In genomic region chr2:15748736-15749323, GRCh38 we compare ENCODE assay signal across 9 cellular contexts.
DNase-seq lines count a peak whose midpoint lies in the region; ATAC-seq and TF ChIP-seq lines count a peak whose summit lies in the region.
"Had no signal": no experiment of that assay in that cellular context is flagged by ENCODE, and none has a peak within 500 bp of the region (broad histone marks: within the 10 kb centered on the region; RNA-seq: fewer than 3 reads in every experiment).

No MANE protein-coding gene starts in this region.

- no peak overlapping the region for H3K4me2 ChIP-seq in OCI-LY1 (ENCODE audit: low read length)

- no peak overlapping the region for H3K27ac ChIP-seq in OCI-LY1 (ENCODE audit: low read depth, low read length, poor library complexity, severe bottlenecking)
- H3K27ac ChIP-seq: SK-N-MC had no signal

- no peaks in the 10 kb centered on the region for H3K4me1 ChIP-seq in OCI-LY1 (ENCODE audit: insufficient read depth, low read length, severe bottlenecking)

- no peaks in the 10 kb centered on the region for H3K36me3 ChIP-seq in OCI-LY1 (ENCODE audit: insufficient read depth, low read length)

- H3K9me3 Mint-ChIP-seq in glutamatergic neuron (ENCODE audit: unreplicated experiment) (no peaks in the 10 kb centered on the region), type B pancreatic cell (no peaks in the 10 kb centered on the region)
- no peaks in the 10 kb centered on the region for H3K9me3 Mint-ChIP-seq in effector memory CD8-positive, alpha-beta T cell

- H3K27me3 ChIP-seq in OCI-LY1 (ENCODE audit: insufficient read depth, low read length): no peaks in the 10 kb centered on the region

- peak; percentile 6 for DNase-seq in stimulated activated CD4-positive, alpha-beta T cell treated with anti-CD3 and anti-CD28 coated beads, Interleukin-1b, Interleukin-23, amount 100 ng/mL, for 48 hours
- DNase-seq in stimulated activated CD4-positive, alpha-beta T cell treated with anti-CD3 and anti-CD28 coated beads, Interleukin-4, amount 100 ng/mL, for 24 hours: no peak
- DNase-seq in glutamatergic neuron (peak; percentile 73), type B pancreatic cell (ENCODE audit: extremely low spot score, unreplicated experiment) (peak; percentile 71), HuH-7.5 (ENCODE audit: low spot score) (no peak)
- no peak for DNase-seq in effector memory CD8-positive, alpha-beta T cell

- H3K4me3 Mint-ChIP-seq in glutamatergic neuron (ENCODE audit: unreplicated experiment) (no peak overlapping the region), type B pancreatic cell (no peak overlapping the region)
- no peak overlapping the region for H3K4me3 Mint-ChIP-seq in effector memory CD8-positive, alpha-beta T cell

- H3K9me2 ChIP-seq in OCI-LY1 (ENCODE audit: low read depth, low read length): no peaks in the 10 kb centered on the region

- H3K27ac Mint-ChIP-seq in glutamatergic neuron (ENCODE audit: unreplicated experiment): no peak overlapping the region
- H3K27ac Mint-ChIP-seq in type B pancreatic cell: peak overlapping the region; percentile 37
- H3K27ac Mint-ChIP-seq in effector memory CD8-positive, alpha-beta T cell: no peak overlapping the region

- H3K4me3 ChIP-seq in OCI-LY1 (ENCODE audit: low read depth, low read length, poor library complexity, severe bottlenecking): no peak overlapping the region
- H3K4me3 ChIP-seq: SK-N-MC had no signal

- peak; percentile 62 for TF ChIP-seq CTCF in OCI-LY1 (IDR thresholded peaks at IDR 0.05; ENCODE audit: low read length)
- TF ChIP-seq CTCF in glutamatergic neuron (IDR thresholded peaks at IDR 0.05; ENCODE audit: partially characterized antibody, unreplicated experiment): peak; percentile 75
- TF ChIP-seq CTCF in type B pancreatic cell (conservative IDR thresholded peaks at IDR 0.05): peak; percentile 72

- H3F3A ChIP-seq in OCI-LY1 (ENCODE audit: insufficient read depth, low read length): no peaks in the 10 kb centered on the region

- no peak overlapping the region for H2AFZ ChIP-seq in OCI-LY1 (ENCODE audit: low read length)

- no peaks in the 10 kb centered on the region for H3K79me2 ChIP-seq in OCI-LY1 (ENCODE audit: insufficient read depth, low read length)

- H3K4me1 Mint-ChIP-seq in glutamatergic neuron (ENCODE audit: low read depth, unreplicated experiment) (no peaks in the 10 kb centered on the region), type B pancreatic cell (ENCODE audit: unreplicated experiment) (peaks cover 54% of the 10 kb centered on the region)
- no peaks in the 10 kb centered on the region for H3K4me1 Mint-ChIP-seq in effector memory CD8-positive, alpha-beta T cell (ENCODE audit: low read depth in 2 of 2)

- H3K27me3 Mint-ChIP-seq in glutamatergic neuron (ENCODE audit: unreplicated experiment): peaks cover 3% of the 10 kb centered on the region
- H3K27me3 Mint-ChIP-seq in type B pancreatic cell: no peaks in the 10 kb centered on the region
- peaks cover 10 to 52% of the 10 kb centered on the region in 2 donors for H3K27me3 Mint-ChIP-seq in effector memory CD8-positive, alpha-beta T cell

- H3K9me3 ChIP-seq in OCI-LY1 (ENCODE audit: low read length): no peaks in the 10 kb centered on the region

- no peaks in the 10 kb centered on the region for H4K20me1 ChIP-seq in OCI-LY1 (ENCODE audit: insufficient read depth, low read length)

- no peaks in the 10 kb centered on the region for H3K36me3 Mint-ChIP-seq in glutamatergic neuron (ENCODE audit: unreplicated experiment)
- H3K36me3 Mint-ChIP-seq in type B pancreatic cell: no peaks in the 10 kb centered on the region
- H3K36me3 Mint-ChIP-seq in effector memory CD8-positive, alpha-beta T cell (ENCODE audit: insufficient read depth): peaks cover 2% of the 10 kb centered on the region

- no peak for ATAC-seq in GM18858 (IDR thresholded peaks at IDR 0.05; ENCODE audit: unreplicated experiment)
- no peak for ATAC-seq in effector memory CD8-positive, alpha-beta T cell (replicated peaks)

- H3K9ac ChIP-seq in OCI-LY1 (ENCODE audit: low read length): no peak overlapping the region

Comparison
In these comparisons a context has a peak if more than half of its experiments do, and no peak if none do; other contexts are left out.
1. DNase-seq: peak in stimulated activated CD4-positive, alpha-beta T cell treated with anti-CD3 and anti-CD28 coated beads, Interleukin-1b, Interleukin-23, amount 100 ng/mL, for 48 hours (single experiment), glutamatergic neuron (single experiment) and type B pancreatic cell (single experiment); none in stimulated activated CD4-positive, alpha-beta T cell treated with anti-CD3 and anti-CD28 coated beads, Interleukin-4, amount 100 ng/mL, for 24 hours (single experiment), HuH-7.5 (single experiment) and effector memory CD8-positive, alpha-beta T cell (0 of 3).
2. Peak in every context shown above with its lines, with median percentiles within 50 percentile points of each other: CTCF ChIP-seq.